Comparison of ENCODE assay signal across 16 cellular contexts in the genomic region with DNA sequence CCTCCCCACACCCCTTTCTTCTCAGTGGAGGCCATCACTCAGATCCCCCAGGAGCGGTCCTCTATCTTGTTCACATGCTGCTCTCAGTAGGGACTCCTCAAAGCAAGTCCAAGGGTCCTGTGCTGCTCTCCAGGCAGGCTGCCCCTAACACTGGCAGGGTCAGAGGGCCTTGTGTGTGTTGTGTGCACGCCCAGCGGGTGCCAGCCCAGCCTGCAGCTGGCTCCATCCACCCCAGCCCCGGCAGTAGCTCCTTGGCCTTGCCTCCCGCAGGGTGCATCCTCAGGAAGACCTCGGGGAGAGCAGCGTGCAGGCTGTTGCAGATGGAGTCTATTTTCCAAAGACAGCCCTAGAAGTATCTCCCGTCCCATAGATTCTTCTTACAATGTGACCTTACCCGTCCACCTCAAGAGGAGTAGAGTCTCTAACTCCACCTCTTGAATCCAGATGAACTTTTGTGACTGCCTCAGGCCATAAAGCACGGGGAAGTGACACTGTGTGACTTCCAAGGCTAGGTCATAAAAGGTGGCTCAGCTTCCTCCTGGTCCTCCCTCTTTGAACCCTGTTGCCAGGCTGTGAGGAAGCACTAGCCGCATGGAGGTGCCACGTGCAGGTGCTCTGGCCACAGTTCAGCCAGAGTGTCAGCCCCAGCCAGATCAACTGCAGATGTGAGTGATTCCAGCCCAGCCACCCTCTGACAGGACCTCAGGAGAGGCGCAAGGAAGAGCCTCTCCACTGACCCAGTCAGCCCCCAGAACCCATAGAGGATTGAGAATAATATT.
DNase-seq lines count a peak whose midpoint lies in the region; ATAC-seq and TF ChIP-seq lines count a peak whose summit lies in the region.
"Had no signal": no experiment of that assay in that cellular context is flagged by ENCODE, and none has a peak within 500 bp of the region (broad histone marks: within the 10 kb centered on the region; RNA-seq: fewer than 3 reads in every experiment).

No MANE protein-coding gene starts in this region.

- H3K9me3 ChIP-seq in uterus = no peaks in the 10 kb centered on the region
- H3K9me3 ChIP-seq: HAP-1 had no signal

- H3K4me1 ChIP-seq in uterus = no peaks in the 10 kb centered on the region
- H3K4me1 ChIP-seq: HAP-1 had no signal

- H3K36me3 Mint-ChIP-seq in T-helper 2 cell treated with Interferon-gamma antibody and Interleukin-4, amounts not matched to agents 5 μg/mL and 100 μg/mL, for 36 hours (ENCODE audit: low read depth) = no peaks in the 10 kb centered on the region
- no peaks in the 10 kb centered on the region for H3K36me3 Mint-ChIP-seq in osteocyte (ENCODE audit: unreplicated experiment)

- TF ChIP-seq CTCF in osteocyte (IDR thresholded peaks at IDR 0.05) (no peak), uterus (IDR thresholded peaks at IDR 0.05) (no peak)

- H3K9me3 Mint-ChIP-seq in T-helper 2 cell treated with Interferon-gamma antibody and Interleukin-4, amounts not matched to agents 5 μg/mL and 100 μg/mL, for 36 hours = peaks cover 4% of the 10 kb centered on the region
- no peaks in the 10 kb centered on the region for H3K9me3 Mint-ChIP-seq in osteocyte (ENCODE audit: unreplicated experiment)

- H3K4me3 Mint-ChIP-seq in T-helper 2 cell treated with Interferon-gamma antibody and Interleukin-4, amounts not matched to agents 5 μg/mL and 100 μg/mL, for 36 hours = no peak overlapping the region
- H3K4me3 Mint-ChIP-seq in osteocyte (ENCODE audit: unreplicated experiment) = no peak overlapping the region

- no peak for DNase-seq in T-helper 2 cell treated with Interferon-gamma antibody and Interleukin-4, amounts not matched to agents 5 μg/mL and 100 μg/mL, for 36 hours (ENCODE audit: low spot score)
- DNase-seq in T-helper 2 cell (no peak), left colon (peak; percentile 39 to 70), osteocyte (ENCODE audit: extremely low spot score, unreplicated experiment) (no peak), uterus (no peak), NOMO-1 (lab: John Stamatoyannopoulos, UW; ENCODE audit: unreplicated experiment in 2 of 2) (no peak), SK-N-DZ (ENCODE audit: low spot score) (no peak)
- no peak for DNase-seq in central memory CD4-positive, alpha-beta T cell
- DNase-seq: 8988T, C1 segment of cervical spinal cord, COR-L47, KG1, NCI-H1092, NCI-H187, PC-3 had no signal

- H3K27me3 Mint-ChIP-seq in T-helper 2 cell treated with Interferon-gamma antibody and Interleukin-4, amounts not matched to agents 5 μg/mL and 100 μg/mL, for 36 hours (ENCODE audit: low read depth) = no peaks in the 10 kb centered on the region
- peaks cover 3% of the 10 kb centered on the region for H3K27me3 Mint-ChIP-seq in osteocyte (ENCODE audit: unreplicated experiment)

- intact Hi-C loops in left colon (cut with DNase I, micrococcal nuclease) (no loop called here), uterus (cut with DNase I; ENCODE audit: low total_unique reads) (no loop called here)

- peaks cover 6% of the 10 kb centered on the region for H3K4me1 Mint-ChIP-seq in T-helper 2 cell treated with Interferon-gamma antibody and Interleukin-4, amounts not matched to agents 5 μg/mL and 100 μg/mL, for 36 hours (ENCODE audit: low read depth)
- H3K4me1 Mint-ChIP-seq in osteocyte (ENCODE audit: unreplicated experiment) = peaks cover 46% of the 10 kb centered on the region

- no peak overlapping the region for H3K4me3 ChIP-seq in uterus
- H3K4me3 ChIP-seq: HAP-1 had no signal

- H3K27ac ChIP-seq in uterus = no peak overlapping the region

- no peaks in the 10 kb centered on the region for H3K36me3 ChIP-seq in uterus
- H3K36me3 ChIP-seq: HAP-1 had no signal

- H3K27ac Mint-ChIP-seq in T-helper 2 cell treated with Interferon-gamma antibody and Interleukin-4, amounts not matched to agents 5 μg/mL and 100 μg/mL, for 36 hours = peak overlapping the region; percentile 2
- peak overlapping the region; percentile 66 for H3K27ac Mint-ChIP-seq in osteocyte (ENCODE audit: unreplicated experiment)

- H3K27me3 ChIP-seq in uterus = no peaks in the 10 kb centered on the region

- TF ChIP-seq POLR2A in uterus (IDR thresholded peaks at IDR 0.05) = no peak

- ATAC-seq in left colon = peak; percentile 95

Comparison
In these comparisons a context has a peak if more than half of its experiments do, and no peak if none do; other contexts are left out.
1. DNase-seq: peak in left colon (2 of 2); none in T-helper 2 cell treated with Interferon-gamma antibody and Interleukin-4, amounts not matched to agents 5 μg/mL and 100 μg/mL, for 36 hours (single experiment), T-helper 2 cell (0 of 5), osteocyte (single experiment), uterus (0 of 2), NOMO-1 (0 of 2), SK-N-DZ (single experiment) and central memory CD4-positive, alpha-beta T cell (single experiment).